In the genomic region with DNA sequence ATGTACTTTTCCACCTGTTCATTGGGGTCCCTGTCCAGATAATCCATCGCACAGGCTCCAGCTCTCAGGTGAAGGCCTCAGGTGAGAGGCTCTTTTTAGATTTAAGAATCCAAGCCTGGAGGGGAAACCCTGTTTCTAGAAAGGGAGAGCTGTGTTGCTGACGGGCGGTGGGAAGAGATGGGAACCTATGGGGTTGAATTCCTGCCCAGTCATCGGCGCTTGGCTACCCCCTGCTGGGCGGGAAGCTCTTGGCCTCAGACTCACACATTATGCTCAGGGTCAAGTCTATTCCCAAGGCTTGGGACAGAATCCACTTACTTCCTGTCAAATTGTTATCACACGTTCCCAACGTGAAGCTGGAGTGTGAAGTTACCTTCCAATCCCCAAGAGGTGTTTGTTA, we compare ENCODE assay signal across 9 cellular contexts.
DNase-seq lines count a peak whose midpoint lies in the region; TF ChIP-seq lines count a peak whose summit lies in the region.
"Had no signal": no experiment of that assay in that cellular context is flagged by ENCODE, and none has a peak within 500 bp of the region (broad histone marks: within the 10 kb centered on the region; RNA-seq: fewer than 3 reads in every experiment).

No MANE protein-coding gene starts in this region.

- 20% methylated on average over 8 of the region's 8 CpGs for WGBS in smooth muscle cell (ENCODE audit: low lambda C conversion rate)

- no peaks in the 10 kb centered on the region for H3K79me2 ChIP-seq in smooth muscle cell (ENCODE audit: low read depth)

- H4K20me1 ChIP-seq in smooth muscle cell (ENCODE audit: low read depth): no peaks in the 10 kb centered on the region

- no peaks in the 10 kb centered on the region for H3K4me1 ChIP-seq in smooth muscle cell (ENCODE audit: low read depth)

- no peak overlapping the region for H3K9ac ChIP-seq in smooth muscle cell (ENCODE audit: low read depth)

- peak; percentile 65 for TF ChIP-seq CTCF in smooth muscle cell (IDR thresholded peaks at IDR 0.05; ENCODE audit: borderline replicate concordance, insufficient read depth, poor library complexity, severe bottlenecking)

- H2AFZ ChIP-seq in smooth muscle cell (ENCODE audit: low read depth): no peak overlapping the region

- no peaks in the 10 kb centered on the region for H3K27me3 ChIP-seq in smooth muscle cell (ENCODE audit: low read depth)

- no peaks in the 10 kb centered on the region for H3K9me3 ChIP-seq in smooth muscle cell (replicated peaks; ENCODE audit: low read depth)

- H3K4me2 ChIP-seq in smooth muscle cell: no peak overlapping the region

- no peak overlapping the region for H3K4me3 ChIP-seq in smooth muscle cell

- DNase-seq in NCI-H1417 (lab: John Stamatoyannopoulos, UW) (peak; percentile 6 to 24 (median 8)), NCI-H1417 treated with DMSO at 0.1 percent for 48 hours (lab: John Stamatoyannopoulos, UW) (no peak), RPMI7951 (ENCODE audit: low read depth) (peak; percentile 55), foreskin melanocyte (peak; percentile 36), smooth muscle cell (lab: John Stamatoyannopoulos, UW; ENCODE audit: unreplicated experiment) (peak; percentile 17), GDM1 (lab: John Stamatoyannopoulos, UW) (no peak)
- no peak for DNase-seq in central memory CD4-positive, alpha-beta T cell
- DNase-seq in stimulated activated CD4-positive, alpha-beta T cell treated with anti-CD3 and anti-CD28 coated beads, Interleukin-4, amount 100 ng/mL, for 4 hours: no peak
- DNase-seq: activated B cell treated with CpG ODN at 0.5 μM for 24 hours had no signal

- peaks cover 4% of the 10 kb centered on the region for H3F3A ChIP-seq in smooth muscle cell (ENCODE audit: low read depth)

- H3K36me3 ChIP-seq in smooth muscle cell (ENCODE audit: low read depth): no peaks in the 10 kb centered on the region

- no peak overlapping the region for H3K27ac ChIP-seq in smooth muscle cell (ENCODE audit: low read depth)

Comparison
In these comparisons a context has a peak if more than half of its experiments do, and no peak if none do; other contexts are left out.
1. DNase-seq: peak in NCI-H1417 (3 of 3), RPMI7951 (single experiment), foreskin melanocyte (single experiment) and smooth muscle cell (single experiment); none in NCI-H1417 treated with DMSO at 0.1 percent for 48 hours (single experiment), central memory CD4-positive, alpha-beta T cell (single experiment), stimulated activated CD4-positive, alpha-beta T cell treated with anti-CD3 and anti-CD28 coated beads, Interleukin-4, amount 100 ng/mL, for 4 hours (0 of 2) and GDM1 (single experiment).